Comparison of ENCODE assay signal across 5 cellular contexts in genomic region chrX:65883556-65883955, GRCh38.
"Had no signal": no experiment of that assay in that cellular context is flagged by ENCODE, and none has a peak within 500 bp of the region (broad histone marks: within the 10 kb centered on the region; RNA-seq: fewer than 3 reads in every experiment).

No MANE protein-coding gene starts in this region.

- H3K4me3 Mint-ChIP-seq: GM23338 had no signal

- H3K9me3 Mint-ChIP-seq: GM23338 had no signal

- H3K4me2 ChIP-seq: GM23338 had no signal

- H3K4me3 ChIP-seq: GM23338 had no signal

- ATAC-seq: GM23338 had no signal

- DNase-seq: H9, HCEC 1CT, IMR-90, KBM-7 had no signal

- H2AFZ ChIP-seq: GM23338 had no signal

- H3K4me1 Mint-ChIP-seq: GM23338, H9 had no signal

- H3K27ac Mint-ChIP-seq: GM23338, H9 had no signal
